ENCODE assay signal across 11 cellular contexts in genomic region chr7:7972927-7973594, GRCh38. TPM values are rescaled to one million over a fixed set of nuclear protein-coding genes. Genes with fewer than 3 reads are reported as not detected.
DNase-seq lines count a peak whose midpoint lies in the region; ATAC-seq, FAIRE-seq and TF ChIP-seq lines count a peak whose summit lies in the region.
"Had no signal": no experiment of that assay in that cellular context is flagged by ENCODE, and none has a peak within 500 bp of the region (broad histone marks: within the 10 kb centered on the region; RNA-seq: fewer than 3 reads in every experiment).

No MANE protein-coding gene starts in this region.

- no peak overlapping the region for H3K14ac ChIP-seq in trophoblast cell (ENCODE audit: low read length)

- no peak for TF ChIP-seq CTCF in BE2C (IDR thresholded peaks at IDR 0.05; ENCODE audit: low read depth, low read length)
- TF ChIP-seq CTCF in GM06990 (IDR thresholded peaks at IDR 0.05; ENCODE audit: insufficient read depth, low read length, poor library complexity, severe bottlenecking) = no peak
- no peak for TF ChIP-seq CTCF in lower lobe of right lung (IDR thresholded peaks at IDR 0.05)

- no peak overlapping the region for H4K91ac ChIP-seq in trophoblast cell (ENCODE audit: low read depth, low read length)

- no peak overlapping the region for H3K23ac ChIP-seq in trophoblast cell (ENCODE audit: low read length)

- no peak overlapping the region for H4K12ac ChIP-seq in trophoblast cell (ENCODE audit: low read depth, low read length)

- H3K9me3 ChIP-seq in BE2C = no peaks in the 10 kb centered on the region
- H3K9me3 ChIP-seq in T-helper 17 cell (ENCODE audit: control insufficient read depth, low read length, poor library complexity, severe bottlenecking) = no peaks in the 10 kb centered on the region
- no peaks in the 10 kb centered on the region for H3K9me3 ChIP-seq in lower lobe of right lung
- no peaks in the 10 kb centered on the region for H3K9me3 ChIP-seq in trophoblast cell (ENCODE audit: insufficient read depth, low read depth, low read length)
- H3K9me3 ChIP-seq: esophagus muscularis mucosa had no signal

- H2AK5ac ChIP-seq in trophoblast cell (ENCODE audit: low read length) = no peak overlapping the region

- H3K4me3 ChIP-seq in BE2C (ENCODE audit: low read depth, low read length) = peak overlapping the region; percentile 90
- peak overlapping the region; percentile 87 for H3K4me3 ChIP-seq in GM06990 (replicated peaks; ENCODE audit: low read depth, low read length)
- peak overlapping the region; percentile 95 for H3K4me3 ChIP-seq in lower lobe of right lung
- no peak overlapping the region for H3K4me3 ChIP-seq in trophoblast cell (ENCODE audit: low read depth, low read length)

- H3K36me3 ChIP-seq in BE2C (no peaks in the 10 kb centered on the region), GM06990 (ENCODE audit: control insufficient read depth, insufficient read depth, low read length) (no peaks in the 10 kb centered on the region; the same call in 1 of the 2 replicates), lower lobe of right lung (no peaks in the 10 kb centered on the region), trophoblast cell (ENCODE audit: control insufficient read depth in 1 of 2, insufficient read depth in 2 of 2, low read length in 2 of 2) (no peaks in the 10 kb centered on the region)
- H3K36me3 ChIP-seq: esophagus muscularis mucosa had no signal

- no peak overlapping the region for H3K4me2 ChIP-seq in trophoblast cell (ENCODE audit: low read length)

- H3K4me3 Mint-ChIP-seq in T-helper 17 cell = peak overlapping the region; percentile 75

- no peak overlapping the region for H3K4ac ChIP-seq in trophoblast cell (ENCODE audit: low read depth, low read length)

- H3K18ac ChIP-seq in trophoblast cell (ENCODE audit: low read length) = no peak overlapping the region

- DNase-seq in BE2C (no peak), GM06990 (ENCODE audit: extremely low read depth, insufficient read length) (no peak), T-helper 17 cell (no peak), lower lobe of right lung (no peak), NCI-H748 treated with DMSO at 0.1 percent for 48 hours (lab: John Stamatoyannopoulos, UW) (no peak), trophoblast cell (no peak), GM12891 (ENCODE audit: insufficient read length, low spot score) (no peak)
- DNase-seq in central memory CD4-positive, alpha-beta T cell = no peak
- DNase-seq: activated CD4-positive, alpha-beta T cell treated with anti-CD3 and anti-CD28 coated beads, Interleukin-2, amount 50 U/mL, for 4 hours; Right ventricle myocardium superior had no signal

- peaks cover 33% of the 10 kb centered on the region for H3K4me1 Mint-ChIP-seq in T-helper 17 cell

- H2BK120ac ChIP-seq in trophoblast cell (ENCODE audit: insufficient read depth, low read length, poor library complexity) = no peak overlapping the region

- H2AFZ ChIP-seq in trophoblast cell (ENCODE audit: insufficient read depth, low read length, poor library complexity) = no peak overlapping the region

- H3K4me1 ChIP-seq in BE2C (no peaks in the 10 kb centered on the region; the same call in 1 of the 2 replicates), lower lobe of right lung (peaks cover 2% of the 10 kb centered on the region), trophoblast cell (ENCODE audit: control insufficient read depth in 1 of 2, insufficient read depth in 2 of 2, low read length in 2 of 2) (peaks cover 0 to 4% of the 10 kb centered on the region in 2 experiments)

- H3K27ac ChIP-seq in lower lobe of right lung (no peak overlapping the region), trophoblast cell (ENCODE audit: low read depth, low read length) (no peak overlapping the region)
- H3K27ac ChIP-seq: esophagus muscularis mucosa had no signal

- no peak for FAIRE-seq in GM12891 (lab: Jason Lieb, UNC)

- H3K27me3 ChIP-seq in BE2C (no peaks in the 10 kb centered on the region), GM06990 (replicated peaks; ENCODE audit: control insufficient read depth, insufficient read depth, low read length) (no peaks in the 10 kb centered on the region), lower lobe of right lung (ENCODE audit: low read depth) (no peaks in the 10 kb centered on the region), trophoblast cell (ENCODE audit: insufficient read depth, low read length) (no peaks in the 10 kb centered on the region)
- H3K27me3 ChIP-seq: esophagus muscularis mucosa had no signal

- intact Hi-C loops in lower lobe of right lung (cut with DNase I) = no loop called here

- H3K79me2 ChIP-seq in trophoblast cell (ENCODE audit: control insufficient read depth, insufficient read depth, low read length, poor library complexity) = peaks cover 13% of the 10 kb centered on the region

- no peak overlapping the region for H2BK5ac ChIP-seq in trophoblast cell (ENCODE audit: low read depth, low read length, poor library complexity)

- WGBS in trophoblast cell (ENCODE audit: extremely low coverage, insufficient coverage, insufficient read length) = no CpG with 5 or more reads among the region's 2 CpGs

- no peak overlapping the region for H2BK12ac ChIP-seq in trophoblast cell (ENCODE audit: low read length)

- TF ChIP-seq POLR2A in GM12891 (IDR thresholded peaks at IDR 0.05; ENCODE audit: low read depth, low read length) = no peak

- H3K27ac Mint-ChIP-seq in T-helper 17 cell = no peak overlapping the region

- ATAC-seq in T-helper 17 cell (no peak), lower lobe of right lung (no peak)

- peaks cover 2% of the 10 kb centered on the region for H3K36me3 Mint-ChIP-seq in T-helper 17 cell (ENCODE audit: low read depth)

- H3K27me3 Mint-ChIP-seq in T-helper 17 cell = no peaks in the 10 kb centered on the region

- no peak overlapping the region for H4K8ac ChIP-seq in trophoblast cell (ENCODE audit: low read depth, low read length)

- H3K79me1 ChIP-seq in trophoblast cell (ENCODE audit: low read length) = peaks cover 12% of the 10 kb centered on the region

- no peak overlapping the region for H3K9ac ChIP-seq in trophoblast cell (ENCODE audit: low read length)

TF ChIP-seq in GM12891, 5 proteins besides CTCF, POLR2A, EP300 and RAD21:
- TF ChIP-seq POLR2AphosphoS5 (IDR thresholded peaks at IDR 0.05; ENCODE audit: low read depth, low read length) = no peak

RNA-seq across cellular contexts. Expression of gene GLCCI1, which starts 4.5 kb away (rescaled TPM):
- 21.2 TPM for polyA plus RNA-seq in BE2C (2012; ENCODE audit: insufficient read depth, insufficient read length, low read depth)
- total RNA-seq in T-helper 17 cell = 10 to 100 TPM; 43.5 to 44.5 TPM
- total RNA-seq in lower lobe of right lung = 63.9 TPM
- 12.8 and 14.0 TPM in 2 replicates for polyA plus RNA-seq in trophoblast cell (2013)
- polyA plus RNA-seq in GM12891 (2012; ENCODE audit: low read depth, missing spikeins) = 24.1 TPM
